Comparison of ENCODE assay signal across 13 cellular contexts in the genomic region with DNA sequence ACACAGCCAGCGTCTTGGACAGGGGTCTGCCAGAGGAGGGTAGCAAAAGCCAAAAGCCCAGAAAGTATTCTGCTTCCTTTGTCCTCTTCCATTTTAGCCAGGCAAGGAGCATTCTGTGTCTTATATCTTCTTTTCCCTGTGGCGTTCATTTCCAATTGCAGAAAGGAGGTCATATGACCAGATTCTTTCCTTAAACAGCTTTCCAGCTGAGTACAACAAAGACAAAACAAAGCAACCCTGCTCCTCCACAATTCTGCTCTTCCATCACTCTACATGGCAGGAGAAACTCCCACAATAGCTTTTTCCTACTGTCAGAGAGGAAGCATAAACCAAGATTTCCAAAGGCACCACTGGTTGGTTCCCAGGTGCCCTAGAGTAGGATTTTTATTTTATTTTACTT. TPM values are rescaled to one million over a fixed set of nuclear protein-coding genes. Genes with fewer than 3 reads are reported as not detected.
DNase-seq lines count a peak whose midpoint lies in the region; ATAC-seq, FAIRE-seq and TF ChIP-seq lines count a peak whose summit lies in the region.
"Had no signal": no experiment of that assay in that cellular context is flagged by ENCODE, and none has a peak within 500 bp of the region (broad histone marks: within the 10 kb centered on the region; RNA-seq: fewer than 3 reads in every experiment).

No MANE protein-coding gene starts in this region.

- no peaks in the 10 kb centered on the region for H3K27me3 Mint-ChIP-seq in dendritic cell treated with granulocyte-macrophage colony-stimulating factor and Interleukin-4, amounts not matched to agents 40 ng/mL and 50 ng/mL, for 4 days

- H3K4me3 Mint-ChIP-seq in dendritic cell treated with granulocyte-macrophage colony-stimulating factor and Interleukin-4, amounts not matched to agents 40 ng/mL and 50 ng/mL, for 4 days, result no peak overlapping the region
- H3K4me3 Mint-ChIP-seq: CD8-positive, alpha-beta T cell had no signal

- H3K9me3 ChIP-seq in right atrium auricular region (no peaks in the 10 kb centered on the region), mucosa of rectum (ENCODE audit: control insufficient read depth in 2 of 2, low read length in 2 of 2) (no peaks in the 10 kb centered on the region), vagina (no peaks in the 10 kb centered on the region)

- no peak overlapping the region for H3K9ac ChIP-seq in mucosa of rectum (ENCODE audit: low read depth in 1 of 2, low read length in 2 of 2)

- H3K27ac ChIP-seq in right atrium auricular region (peak overlapping the region; percentile 79 to 92), mucosa of rectum (ENCODE audit: low read depth in 2 of 2, low read length in 2 of 2) (peak overlapping the region; percentile 58 to 87), vagina (peak overlapping the region; percentile 82)

- H3K4me1 ChIP-seq in right atrium auricular region (peaks cover 0 to 58% of the 10 kb centered on the region in 2 donors), mucosa of rectum (ENCODE audit: control insufficient read depth in 2 of 2, insufficient read depth in 2 of 2, low read length in 2 of 2) (peaks cover 29 to 41% of the 10 kb centered on the region in 2 donors), vagina (peaks cover 53% of the 10 kb centered on the region)

- H3K36me3 ChIP-seq in right atrium auricular region, result no peaks in the 10 kb centered on the region
- H3K36me3 ChIP-seq in mucosa of rectum (ENCODE audit: control insufficient read depth in 2 of 2, insufficient read depth in 2 of 2, low read length in 2 of 2), result peaks cover 0 to 3% of the 10 kb centered on the region in 2 donors
- no peaks in the 10 kb centered on the region for H3K36me3 ChIP-seq in vagina

- FAIRE-seq in D721Med (lab: Jason Lieb, UNC), result no peak
- FAIRE-seq: TTC549 had no signal

- ATAC-seq in Right ventricle myocardium inferior, result no peak
- ATAC-seq: CD8-positive, alpha-beta T cell; left lobe of liver had no signal

- no peak for TF ChIP-seq CTCF in right atrium auricular region (IDR thresholded peaks at IDR 0.05)
- no peak for TF ChIP-seq CTCF in vagina (IDR thresholded peaks at IDR 0.05)
- TF ChIP-seq CTCF in D721Med (IDR thresholded peaks at IDR 0.05; ENCODE audit: insufficient read depth, missing control alignments), result no peak

- H3K36me3 Mint-ChIP-seq in dendritic cell treated with granulocyte-macrophage colony-stimulating factor and Interleukin-4, amounts not matched to agents 40 ng/mL and 50 ng/mL, for 4 days (ENCODE audit: low read depth), result no peaks in the 10 kb centered on the region

- H3K9me3 Mint-ChIP-seq in dendritic cell treated with granulocyte-macrophage colony-stimulating factor and Interleukin-4, amounts not matched to agents 40 ng/mL and 50 ng/mL, for 4 days, result no peaks in the 10 kb centered on the region
- H3K9me3 Mint-ChIP-seq: CD8-positive, alpha-beta T cell had no signal

- H3K4me3 ChIP-seq in right atrium auricular region (no peak overlapping the region), mucosa of rectum (ENCODE audit: low read length in 2 of 2) (no peak overlapping the region), vagina (no peak overlapping the region)

- intact Hi-C loops in Right ventricle myocardium inferior (cut with DNase I), result no loop called here
- intact Hi-C loops in dendritic cell treated with granulocyte-macrophage colony-stimulating factor and Interleukin-4, amounts not matched to agents 40 ng/mL and 50 ng/mL, for 4 days (cut with micrococcal nuclease), result loop anchor here (2.0 kb wide), 1 partner anchor 19 kb away; the partner anchor contains the start of gene ENSA
- intact Hi-C loops in vagina (cut with DNase I), result no loop called here

- TF ChIP-seq POLR2A in vagina (IDR thresholded peaks at IDR 0.05), result no peak

- no peaks in the 10 kb centered on the region for H3K27me3 ChIP-seq in right atrium auricular region
- no peaks in the 10 kb centered on the region for H3K27me3 ChIP-seq in mucosa of rectum (ENCODE audit: control insufficient read depth in 2 of 2, insufficient read depth in 2 of 2, low read length in 2 of 2)
- no peaks in the 10 kb centered on the region for H3K27me3 ChIP-seq in vagina

- DNase-seq in right atrium auricular region (ENCODE audit: low spot score) (no peak), Right ventricle myocardium inferior (ENCODE audit: missing footprints) (no peak), vagina (ENCODE audit: extremely low spot score in 2 of 2) (no peak), D721Med (ENCODE audit: insufficient read length, low spot score) (no peak), DMS 273 (lab: John Stamatoyannopoulos, UW; ENCODE audit: unreplicated experiment) (no peak), NCI-H82 treated with DMSO at 0.1 percent for 48 hours (lab: John Stamatoyannopoulos, UW; ENCODE audit: unreplicated experiment) (no peak)
- DNase-seq: amygdala; CD8-positive, alpha-beta T cell; NCI-H2029 treated with DMSO at 0.1 percent for 48 hours had no signal

- peak overlapping the region; percentile 94 for H3K27ac Mint-ChIP-seq in dendritic cell treated with granulocyte-macrophage colony-stimulating factor and Interleukin-4, amounts not matched to agents 40 ng/mL and 50 ng/mL, for 4 days

- H3K4me1 Mint-ChIP-seq in dendritic cell treated with granulocyte-macrophage colony-stimulating factor and Interleukin-4, amounts not matched to agents 40 ng/mL and 50 ng/mL, for 4 days (ENCODE audit: low read depth), result peaks cover 49% of the 10 kb centered on the region

RNA-seq across cellular contexts. Expression of gene ENSA, which starts 19.7 kb away (rescaled TPM):
- 100 to 1,000 TPM in 1 of 2 donors, 10 to 100 TPM in 1; 81.7 to 139 TPM for total RNA-seq in right atrium auricular region
- total RNA-seq in Right ventricle myocardium inferior, result 131 TPM
- 117 TPM for total RNA-seq in vagina

RNA-seq across cellular contexts. Expression of gene MCL1, which starts 30.3 kb away (rescaled TPM):
- 100 to 1,000 TPM in 1 of 2 donors, 10 to 100 TPM in 1; 96.7 to 146 TPM for total RNA-seq in right atrium auricular region
- total RNA-seq in Right ventricle myocardium inferior, result 99.7 TPM
- 181 TPM for total RNA-seq in vagina
